ENCODE assay signal across 12 cellular contexts in the genomic region with DNA sequence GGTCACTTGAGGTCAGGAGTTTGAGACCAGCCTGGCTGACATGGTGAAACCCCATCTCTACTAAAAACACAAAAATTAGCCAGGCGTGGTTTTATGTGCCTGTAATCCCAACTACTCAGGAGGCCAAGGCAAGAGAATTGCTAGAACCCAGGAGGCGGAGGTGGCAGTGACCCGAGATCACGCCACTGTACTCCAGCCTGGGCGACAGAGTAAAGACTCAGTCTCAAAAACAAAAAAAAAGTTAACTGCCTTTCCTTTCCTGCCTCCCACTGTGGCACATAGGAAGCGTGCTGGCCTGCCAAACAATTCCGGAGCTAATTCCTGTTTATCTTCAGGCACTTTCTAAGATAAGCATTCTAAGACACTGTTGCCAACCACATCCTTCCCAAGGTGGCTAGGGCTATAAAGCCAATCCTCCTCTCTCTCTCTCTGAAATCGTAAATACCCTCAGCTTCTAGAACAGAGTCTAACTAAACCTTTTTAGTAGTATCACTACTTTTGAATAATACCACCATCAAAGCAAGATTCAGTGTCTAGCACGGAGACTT. TPM values are rescaled to one million over a fixed set of nuclear protein-coding genes. Genes with fewer than 3 reads are reported as not detected.
DNase-seq lines count a peak whose midpoint lies in the region; ATAC-seq and TF ChIP-seq lines count a peak whose summit lies in the region.
"Had no signal": no experiment of that assay in that cellular context is flagged by ENCODE, and none has a peak within 500 bp of the region (broad histone marks: within the 10 kb centered on the region; RNA-seq: fewer than 3 reads in every experiment).

No MANE protein-coding gene starts in this region.

- H3K9ac ChIP-seq in mammary epithelial cell (ENCODE audit: insufficient read depth, low read length), result no peak overlapping the region

- no peak overlapping the region for H3K4me2 ChIP-seq in mammary epithelial cell (ENCODE audit: insufficient read depth, low read depth, low read length)
- H3K4me2 ChIP-seq: GM23338 had no signal

- H3K27ac Mint-ChIP-seq in activated T-helper 1 cell treated with anti-CD3 and anti-CD28 coated beads, Interleukin-12 subunit alpha, Interleukin-12 subunit beta, Interleukin-2, Interleukin-4 antibody, amounts not matched to agents 30 ng/mL and 10 ng/mL and 1 ng/mL, durations not matched to agents 14 hours and 24 hours and 36 hours, result peak overlapping the region; percentile 18
- H3K27ac Mint-ChIP-seq: GM23338, mesothelial cell of epicardium had no signal

- peaks cover 44% of the 10 kb centered on the region for H3K36me3 Mint-ChIP-seq in activated T-helper 1 cell treated with anti-CD3 and anti-CD28 coated beads, Interleukin-12 subunit alpha, Interleukin-12 subunit beta, Interleukin-2, Interleukin-4 antibody, amounts not matched to agents 30 ng/mL and 10 ng/mL and 1 ng/mL, durations not matched to agents 14 hours and 24 hours and 36 hours (ENCODE audit: low read depth)

- H3K27me3 ChIP-seq in breast epithelium (no peaks in the 10 kb centered on the region), mammary epithelial cell (ENCODE audit: insufficient read depth, low read length) (no peaks in the 10 kb centered on the region), right cardiac atrium (ENCODE audit: control insufficient read depth, insufficient read depth) (no peaks in the 10 kb centered on the region), thyroid gland (no peaks in the 10 kb centered on the region)

- peak overlapping the region; percentile 23 to 37 for H3K27ac ChIP-seq in breast epithelium
- H3K27ac ChIP-seq in mammary epithelial cell (ENCODE audit: insufficient read depth, low read depth, low read length), result no peak overlapping the region
- H3K27ac ChIP-seq in right cardiac atrium (ENCODE audit: low read length), result peak overlapping the region; percentile 1
- peak overlapping the region in 2 of 3 donors; percentile 12 to 59 for H3K27ac ChIP-seq in thyroid gland

- H3K79me2 ChIP-seq in mammary epithelial cell (ENCODE audit: insufficient read depth, low read length), result peaks cover 3% of the 10 kb centered on the region

- H3K9me3 ChIP-seq in breast epithelium (no peaks in the 10 kb centered on the region), mammary epithelial cell (replicated peaks; ENCODE audit: insufficient read depth, low read length) (no peaks in the 10 kb centered on the region), right cardiac atrium (ENCODE audit: control insufficient read depth, low read length) (no peaks in the 10 kb centered on the region), thyroid gland (no peaks in the 10 kb centered on the region)

- DNase-seq in breast epithelium (ENCODE audit: low spot score in 2 of 2), result no peak
- no peak for DNase-seq in mammary epithelial cell
- no peak for DNase-seq in activated T-helper 1 cell treated with anti-CD3 and anti-CD28 coated beads, Interleukin-12 subunit alpha, Interleukin-12 subunit beta, Interleukin-2, Interleukin-4 antibody, amounts not matched to agents 30 ng/mL and 10 ng/mL and 1 ng/mL, durations not matched to agents 14 hours and 24 hours and 36 hours (ENCODE audit: low spot score)
- DNase-seq in right cardiac atrium, result no peak
- DNase-seq in thyroid gland, result peak in 1 of 2 donors; percentile 27
- DNase-seq: activated CD8-positive, alpha-beta memory T cell treated with anti-CD3 and anti-CD28 coated beads, Interleukin-2, amount 50 U/mL, for 4 hours; NCI-H446 treated with DMSO at 0.1 percent for 48 hours had no signal

- no TSS peak for BruUV-seq in mammary epithelial cell (replicated peaks; lab: Mats Ljungman, UMichigan)

- CTCF ChIA-PET in mammary epithelial cell (lab: Charles Lee; ENCODE audit: low non-redundant PET), result no interaction called here

- H3K4me1 ChIP-seq in breast epithelium, result no peaks in the 10 kb centered on the region
- H3K4me1 ChIP-seq in mammary epithelial cell (ENCODE audit: insufficient read depth, low read length), result no peaks in the 10 kb centered on the region
- no peaks in the 10 kb centered on the region for H3K4me1 ChIP-seq in right cardiac atrium (ENCODE audit: control insufficient read depth, insufficient read depth, low read length)
- H3K4me1 ChIP-seq in thyroid gland, result peaks cover 18 to 27% of the 10 kb centered on the region in 2 donors

- H3K27me3 Mint-ChIP-seq in activated T-helper 1 cell treated with anti-CD3 and anti-CD28 coated beads, Interleukin-12 subunit alpha, Interleukin-12 subunit beta, Interleukin-2, Interleukin-4 antibody, amounts not matched to agents 30 ng/mL and 10 ng/mL and 1 ng/mL, durations not matched to agents 14 hours and 24 hours and 36 hours (ENCODE audit: insufficient read depth), result no peaks in the 10 kb centered on the region

- H4K20me1 ChIP-seq in mammary epithelial cell (ENCODE audit: insufficient read depth, low read length), result no peaks in the 10 kb centered on the region

- in situ Hi-C loops in mammary epithelial cell (cut with MboI; ENCODE audit: low sequenced_read_pairs in 2 of 2), result no loop called here

- intact Hi-C loops in breast epithelium (cut with DNase I; ENCODE audit: low total_unique reads), result no loop called here
- intact Hi-C loops in mammary epithelial cell (cut with micrococcal nuclease), result no loop called here
- intact Hi-C loops in activated T-helper 1 cell treated with anti-CD3 and anti-CD28 coated beads, Interleukin-12 subunit alpha, Interleukin-12 subunit beta, Interleukin-2, Interleukin-4 antibody, amounts not matched to agents 30 ng/mL and 10 ng/mL and 1 ng/mL, durations not matched to agents 14 hours and 24 hours and 36 hours (cut with micrococcal nuclease), result loop anchor here (1.0 to 10.0 kb wide), 7 partner anchors 21 to 1202 kb away; a partner anchor contains a TSS
- intact Hi-C loops in right cardiac atrium (cut with DNase I), result no loop called here
- intact Hi-C loops in thyroid gland (cut with DNase I), result no loop called here

- 70% methylated on average over 9 of the region's 9 CpGs for WGBS in mammary epithelial cell (ENCODE audit: low coverage, missing lambda C conversion rate)
- 48% methylated on average over 9 of the region's 9 CpGs for WGBS in right cardiac atrium
- 59 to 78% methylated on average over 8 to 9 of the region's 9 CpGs for WGBS in thyroid gland, 2 donors

- H2AFZ ChIP-seq in mammary epithelial cell (ENCODE audit: low read depth, low read length), result no peak overlapping the region
- H2AFZ ChIP-seq: GM23338 had no signal

- dilution Hi-C loops in mammary epithelial cell (cut with HindIII; ENCODE audit: low sequenced_read_pairs), result loop anchor here (5.0 to 10.0 kb wide), 4 partner anchors 62 to 278 kb away; no protein-coding TSS in a partner anchor

- H3K4me1 Mint-ChIP-seq in activated T-helper 1 cell treated with anti-CD3 and anti-CD28 coated beads, Interleukin-12 subunit alpha, Interleukin-12 subunit beta, Interleukin-2, Interleukin-4 antibody, amounts not matched to agents 30 ng/mL and 10 ng/mL and 1 ng/mL, durations not matched to agents 14 hours and 24 hours and 36 hours (ENCODE audit: low read depth), result peaks cover 67% of the 10 kb centered on the region

- no peak overlapping the region for H3K4me3 ChIP-seq in breast epithelium
- no peak overlapping the region for H3K4me3 ChIP-seq in mammary epithelial cell (replicated peaks in 1 of 3; ENCODE audit: insufficient read depth in 1 of 3, low read depth in 2 of 3, low read length in 3 of 3)
- no peak overlapping the region for H3K4me3 ChIP-seq in right cardiac atrium (ENCODE audit: low read length)
- H3K4me3 ChIP-seq in thyroid gland (replicated peaks in 1 of 3), result no peak overlapping the region
- H3K4me3 ChIP-seq: GM23338 had no signal

- H3K9me3 Mint-ChIP-seq in activated T-helper 1 cell treated with anti-CD3 and anti-CD28 coated beads, Interleukin-12 subunit alpha, Interleukin-12 subunit beta, Interleukin-2, Interleukin-4 antibody, amounts not matched to agents 30 ng/mL and 10 ng/mL and 1 ng/mL, durations not matched to agents 14 hours and 24 hours and 36 hours, result no peaks in the 10 kb centered on the region
- H3K9me3 Mint-ChIP-seq: GM23338, mesothelial cell of epicardium had no signal

- TF ChIP-seq CTCF in breast epithelium (IDR thresholded peaks at IDR 0.05) (no peak), mammary epithelial cell (conservative IDR thresholded peaks at IDR 0.05 in 1 of 2, IDR thresholded peaks at IDR 0.05 in 1 of 2; ENCODE audit: extremely low read depth in 1 of 2, insufficient read depth in 1 of 2, low read depth in 1 of 2, low read length in 2 of 2) (no peak), thyroid gland (IDR thresholded peaks at IDR 0.05) (no peak)

- peak overlapping the region; percentile 7 for H3K4me3 Mint-ChIP-seq in activated T-helper 1 cell treated with anti-CD3 and anti-CD28 coated beads, Interleukin-12 subunit alpha, Interleukin-12 subunit beta, Interleukin-2, Interleukin-4 antibody, amounts not matched to agents 30 ng/mL and 10 ng/mL and 1 ng/mL, durations not matched to agents 14 hours and 24 hours and 36 hours
- H3K4me3 Mint-ChIP-seq: GM23338, mesothelial cell of epicardium had no signal

- ATAC-seq in right cardiac atrium (peak; percentile 26 to 40), GM18873 (IDR thresholded peaks at IDR 0.05; ENCODE audit: low FRiP score, unreplicated experiment) (no peak), GM18909 (IDR thresholded peaks at IDR 0.05; ENCODE audit: poor library complexity, unreplicated experiment) (no peak), GM18870 (IDR thresholded peaks at IDR 0.05; ENCODE audit: unreplicated experiment) (no peak)
- ATAC-seq: GM23338 had no signal

- no peaks in the 10 kb centered on the region for H3K36me3 ChIP-seq in breast epithelium
- peaks cover 20% of the 10 kb centered on the region for H3K36me3 ChIP-seq in mammary epithelial cell (ENCODE audit: insufficient read depth, low read length)
- H3K36me3 ChIP-seq in thyroid gland, result peaks cover 5 to 6% of the 10 kb centered on the region in 2 donors

- no peak for TF ChIP-seq POLR2A in breast epithelium (IDR thresholded peaks at IDR 0.05)
- no peak for TF ChIP-seq POLR2A in thyroid gland (IDR thresholded peaks at IDR 0.05)

RNA-seq across cellular contexts. Expression of a gene that starts 21.6 kb away (rescaled TPM):
- total RNA-seq in breast epithelium (10 to 100 TPM; 11.7 to 20.3 (median 14.4) TPM), mammary epithelial cell (10 to 100 TPM; 21.5 to 31.1 TPM), right cardiac atrium (10 to 100 TPM; 54.9 to 72.2 (median 63.7) TPM), thyroid gland (10 to 100 TPM; 11.3 to 16.1 (median 15.9) TPM)
- polyA plus RNA-seq in mammary epithelial cell (15.1 TPM), right cardiac atrium (29.8 TPM)
- polyA minus RNA-seq in mammary epithelial cell, result 81.2 TPM
- total RNA-seq in activated T-helper 1 cell treated with anti-CD3 and anti-CD28 coated beads, Interleukin-12 subunit alpha, Interleukin-12 subunit beta, Interleukin-2, Interleukin-4 antibody, amounts not matched to agents 30 ng/mL and 10 ng/mL and 1 ng/mL, durations not matched to agents 14 hours and 24 hours and 36 hours, result 16.0 and 16.3 TPM in 2 replicates

RNA-seq across cellular contexts. Expression of a gene that starts 55.6 kb away (rescaled TPM):
- total RNA-seq in breast epithelium, result 1,000 to 10,000 TPM; 3,213 to 3,932 (median 3,461) TPM
- total RNA-seq in mammary epithelial cell, result 1,000 to 10,000 TPM; 1,890 to 3,324 TPM
- polyA plus RNA-seq in mammary epithelial cell, result 4,455 TPM
- 1,866 TPM for polyA minus RNA-seq in mammary epithelial cell
- 2,353 and 2,360 TPM in 2 replicates for total RNA-seq in activated T-helper 1 cell treated with anti-CD3 and anti-CD28 coated beads, Interleukin-12 subunit alpha, Interleukin-12 subunit beta, Interleukin-2, Interleukin-4 antibody, amounts not matched to agents 30 ng/mL and 10 ng/mL and 1 ng/mL, durations not matched to agents 14 hours and 24 hours and 36 hours
- total RNA-seq in right cardiac atrium, result 1,000 to 10,000 TPM; 3,534 to 4,755 (median 4,285) TPM
- 8,085 TPM for polyA plus RNA-seq in right cardiac atrium
- 1,000 to 10,000 TPM; 2,350 to 4,169 (median 2,632) TPM for total RNA-seq in thyroid gland

Comparison
In these comparisons a context has a peak if more than half of its experiments do, and no peak if none do; other contexts are left out.
1. ATAC-seq: peak in right cardiac atrium (2 of 2); none in GM18873 (single experiment), GM18909 (single experiment) and GM18870 (single experiment).